ENCODE assay signal across 13 cellular contexts in genomic region chr19:2716722-2717637, GRCh38. TPM values are rescaled to one million over a fixed set of nuclear protein-coding genes. Genes with fewer than 3 reads are reported as not detected.
A peak's percentile ranks its signal among the peaks of the same experiment; 100 is the strongest.
DNase-seq lines count a peak whose midpoint lies in the region; ATAC-seq and TF ChIP-seq lines count a peak whose summit lies in the region.
"Had no signal": no experiment of that assay in that cellular context is flagged by ENCODE, and none has a peak within 500 bp of the region (broad histone marks: within the 10 kb centered on the region; RNA-seq: fewer than 3 reads in every experiment).

No MANE protein-coding gene starts in this region.

- H3K4me3 ChIP-seq in lower lobe of right lung (no peak overlapping the region), sigmoid colon (no peak overlapping the region)

- intact Hi-C loops in natural killer cell (cut with micrococcal nuclease): no loop called here
- intact Hi-C loops in lower lobe of right lung (cut with DNase I): no loop called here
- intact Hi-C loops in sigmoid colon (cut with DNase I): no loop called here

- no peak for TF ChIP-seq CTCF in natural killer cell (IDR thresholded peaks at IDR 0.05)
- no peak for TF ChIP-seq CTCF in lower lobe of right lung (IDR thresholded peaks at IDR 0.05)
- TF ChIP-seq CTCF in sigmoid colon (IDR thresholded peaks at IDR 0.05): no peak

- peaks cover 8% of the 10 kb centered on the region for H3K9me3 ChIP-seq in lower lobe of right lung
- peaks cover 0 to 7% (median 5%) of the 10 kb centered on the region in 4 donors for H3K9me3 ChIP-seq in sigmoid colon

- H3K27ac Mint-ChIP-seq in natural killer cell treated with Interleukin-12 subunit alpha and Interleukin-12 subunit beta and Interleukin-15 and Interleukin-18, amount 100 ng/mL, for 72 hours: no peak overlapping the region
- no peak overlapping the region for H3K27ac Mint-ChIP-seq in natural killer cell
- H3K27ac Mint-ChIP-seq: CD8-positive, alpha-beta memory T cell had no signal

- no peak for ATAC-seq in natural killer cell treated with Interleukin-12 subunit alpha and Interleukin-12 subunit beta and Interleukin-15 and Interleukin-18, amount 100 ng/mL, for 72 hours
- ATAC-seq in natural killer cell: no peak
- ATAC-seq in lower lobe of right lung: no peak
- no peak for ATAC-seq in GM21717 (IDR thresholded peaks at IDR 0.05; ENCODE audit: unreplicated experiment)

- H3K27me3 ChIP-seq in lower lobe of right lung (ENCODE audit: low read depth) (peaks cover 27% of the 10 kb centered on the region), sigmoid colon (peaks cover 12 to 57% (median 33%) of the 10 kb centered on the region in 3 donors)

- H3K4me1 Mint-ChIP-seq in natural killer cell treated with Interleukin-12 subunit alpha and Interleukin-12 subunit beta and Interleukin-15 and Interleukin-18, amount 100 ng/mL, for 72 hours (ENCODE audit: low read depth in 2 of 2): no peaks in the 10 kb centered on the region
- peaks cover 0 to 5% of the 10 kb centered on the region in 2 donors for H3K4me1 Mint-ChIP-seq in natural killer cell

- H3K27me3 Mint-ChIP-seq in natural killer cell treated with Interleukin-12 subunit alpha and Interleukin-12 subunit beta and Interleukin-15 and Interleukin-18, amount 100 ng/mL, for 72 hours: peaks cover 12 to 16% of the 10 kb centered on the region in 2 donors
- peaks cover 0 to 5% of the 10 kb centered on the region in 2 donors for H3K27me3 Mint-ChIP-seq in natural killer cell (ENCODE audit: low read depth in 2 of 2)

- peak; percentile 38 for DNase-seq in natural killer cell treated with Interleukin-12 subunit alpha and Interleukin-12 subunit beta and Interleukin-15 and Interleukin-18, amount 100 ng/mL, for 72 hours (ENCODE audit: low spot score)
- DNase-seq in natural killer cell (no peak), lower lobe of right lung (peak; percentile 30), sigmoid colon (peak; percentile 53), AG08395 (ENCODE audit: low spot score) (no peak)
- DNase-seq in activated T-cell treated with anti-CD3 and anti-CD28 coated beads, Interleukin-2, amount 50 U/mL, for 48 hours: no peak
- DNase-seq: Caco-2; CD8-positive, alpha-beta memory T cell; DMS53; HCEC 1CT; KBM-7 had no signal

- peak overlapping the region; percentile 64 for H3K27ac ChIP-seq in angular gyrus (ENCODE audit: low read depth, low read length)
- no peak overlapping the region for H3K27ac ChIP-seq in lower lobe of right lung
- no peak overlapping the region for H3K27ac ChIP-seq in sigmoid colon

- peaks cover 8% of the 10 kb centered on the region for H3K36me3 Mint-ChIP-seq in natural killer cell treated with Interleukin-12 subunit alpha and Interleukin-12 subunit beta and Interleukin-15 and Interleukin-18, amount 100 ng/mL, for 72 hours
- H3K36me3 Mint-ChIP-seq in natural killer cell: no peaks in the 10 kb centered on the region

- H3K36me3 ChIP-seq in lower lobe of right lung: no peaks in the 10 kb centered on the region
- no peaks in the 10 kb centered on the region for H3K36me3 ChIP-seq in sigmoid colon

- H3K4me1 ChIP-seq in lower lobe of right lung (no peaks in the 10 kb centered on the region), sigmoid colon (peaks cover 0 to 21% (median 16%) of the 10 kb centered on the region in 4 donors)
- H3K4me1 ChIP-seq: Caco-2 had no signal

- H3K4me3 Mint-ChIP-seq in natural killer cell treated with Interleukin-12 subunit alpha and Interleukin-12 subunit beta and Interleukin-15 and Interleukin-18, amount 100 ng/mL, for 72 hours: no peak overlapping the region
- no peak overlapping the region for H3K4me3 Mint-ChIP-seq in natural killer cell
- H3K4me3 Mint-ChIP-seq: CD8-positive, alpha-beta memory T cell had no signal

- TF ChIP-seq POLR2A in sigmoid colon (IDR thresholded peaks at IDR 0.05): no peak

- H3K9me3 Mint-ChIP-seq in natural killer cell treated with Interleukin-12 subunit alpha and Interleukin-12 subunit beta and Interleukin-15 and Interleukin-18, amount 100 ng/mL, for 72 hours: peaks cover 8% of the 10 kb centered on the region
- H3K9me3 Mint-ChIP-seq in natural killer cell: peaks cover 3 to 8% of the 10 kb centered on the region in 2 donors

- TF ChIP-seq EP300 in sigmoid colon (IDR thresholded peaks at IDR 0.05): no peak

- WGBS in sigmoid colon, 2 donors: 91% methylated on average over 51 of the region's 51 CpGs

RNA-seq across cellular contexts. Expression of gene DIRAS1, which starts 4.2 kb away (rescaled TPM):
- total RNA-seq in natural killer cell treated with Interleukin-12 subunit alpha and Interleukin-12 subunit beta and Interleukin-15 and Interleukin-18, amount 100 ng/mL, for 72 hours: not detected
- under 1 TPM; 0.12 to 0.48 (median 0.18) TPM for total RNA-seq in natural killer cell
- 0.71 TPM for total RNA-seq in lower lobe of right lung
- total RNA-seq in sigmoid colon: 1 to 10 TPM in 2 of 4 donors, under 1 TPM in 2; 0.33 to 2.2 (median 1.2) TPM
- 1 to 10 TPM in 2 of 3 donors, under 1 TPM in 1; 0.60 to 1.6 (median 1.6) TPM for polyA plus RNA-seq in sigmoid colon
- polyA plus RNA-seq: CD8-positive, alpha-beta memory T cell had no signal

RNA-seq across cellular contexts. Expression of gene GNG7, which starts 14.5 kb away (rescaled TPM):
- under 1 TPM; 0.26 to 0.59 TPM for total RNA-seq in natural killer cell treated with Interleukin-12 subunit alpha and Interleukin-12 subunit beta and Interleukin-15 and Interleukin-18, amount 100 ng/mL, for 72 hours
- total RNA-seq in natural killer cell: 1 to 10 TPM in 2 of 3 donors, under 1 TPM in 1; 0.75 to 4.8 (median 1.5) TPM
- 6.2 TPM for total RNA-seq in lower lobe of right lung
- total RNA-seq in sigmoid colon: 1 to 10 TPM; 1.8 to 8.0 (median 3.0) TPM
- 1 to 10 TPM; 1.2 to 6.8 (median 1.8) TPM for polyA plus RNA-seq in sigmoid colon

RNA-seq across cellular contexts. Expression of gene SLC39A3, which starts 22.8 kb away (rescaled TPM):
- 10 to 100 TPM; 30.5 to 91.6 TPM for total RNA-seq in natural killer cell treated with Interleukin-12 subunit alpha and Interleukin-12 subunit beta and Interleukin-15 and Interleukin-18, amount 100 ng/mL, for 72 hours
- total RNA-seq in natural killer cell (10 to 100 TPM; 14.8 to 29.4 (median 19.6) TPM), lower lobe of right lung (24.4 TPM), sigmoid colon (10 to 100 TPM; 15.5 to 21.7 (median 17.5) TPM)
- 10 to 100 TPM in 1 of 3 donors, 1 to 10 TPM in 2; 7.2 to 35.4 (median 7.4) TPM for polyA plus RNA-seq in sigmoid colon

Comparison
In these comparisons a context has a peak if more than half of its experiments do, and no peak if none do; other contexts are left out.
1. DNase-seq: peak in natural killer cell treated with Interleukin-12 subunit alpha and Interleukin-12 subunit beta and Interleukin-15 and Interleukin-18, amount 100 ng/mL, for 72 hours (single experiment), lower lobe of right lung (single experiment) and sigmoid colon (single experiment); none in natural killer cell (single experiment), activated T-cell treated with anti-CD3 and anti-CD28 coated beads, Interleukin-2, amount 50 U/mL, for 48 hours (0 of 2) and AG08395 (single experiment).